ENCODE assay signal across 2 cellular contexts in genomic region chr16:65249768-65250167, GRCh38.
A peak's percentile ranks its signal among the peaks of the same experiment; 100 is the strongest.
TF ChIP-seq lines count a peak whose summit lies in the region.

No MANE protein-coding gene starts in this region.

TF ChIP-seq in liver, 16 proteins besides CTCF, POLR2A, EP300 and RAD21 (continued from another document):
- TF ChIP-seq FOXA2 (IDR thresholded peaks at IDR 0.05): no peak
- peak; percentile 29 for TF ChIP-seq SP1 (IDR thresholded peaks at IDR 0.05)
- TF ChIP-seq TAF1 (conservative IDR thresholded peaks at IDR 0.05): no peak
- TF ChIP-seq ZBTB33 (IDR thresholded peaks at IDR 0.05): no peak
- no peak for TF ChIP-seq FOXA1 (IDR thresholded peaks at IDR 0.05)
- TF ChIP-seq JUND (IDR thresholded peaks at IDR 0.05): no peak
- no peak for TF ChIP-seq MAX (IDR thresholded peaks at IDR 0.05)
- peak; percentile 46 for TF ChIP-seq NR2F2 (IDR thresholded peaks at IDR 0.05)
- TF ChIP-seq REST (IDR thresholded peaks at IDR 0.05): no peak
- TF ChIP-seq RXRA (IDR thresholded peaks at IDR 0.05): no peak
- no peak for TF ChIP-seq YY1 (IDR thresholded peaks at IDR 0.05)
TF ChIP-seq in liver: peak in this region for 2.

TF ChIP-seq in HepG2, 621 proteins besides CTCF, POLR2A, EP300 and RAD21 (continued from another document):
- no peak for TF ChIP-seq ZNF768 (CRISPR knock-in tag; IDR thresholded peaks at IDR 0.05)
- no peak for TF ChIP-seq ZNF710 (CRISPR knock-in tag; IDR thresholded peaks at IDR 0.05; ENCODE audit: borderline replicate concordance)
- TF ChIP-seq IRF2 (CRISPR knock-in tag; IDR thresholded peaks at IDR 0.05): no peak
- TF ChIP-seq ZBTB46 (CRISPR knock-in tag; IDR thresholded peaks at IDR 0.05; ENCODE audit: borderline replicate concordance): no peak
- TF ChIP-seq ZUFSP (CRISPR knock-in tag; IDR thresholded peaks at IDR 0.05; ENCODE audit: borderline replicate concordance): no peak
- no peak for TF ChIP-seq NFRKB (IDR thresholded peaks at IDR 0.05)
- no peak for TF ChIP-seq SALL2 (CRISPR knock-in tag; IDR thresholded peaks at IDR 0.05)
- TF ChIP-seq SMARCC2 (IDR thresholded peaks at IDR 0.05): no peak
- TF ChIP-seq SKI (IDR thresholded peaks at IDR 0.05; ENCODE audit: partially characterized antibody): no peak
- no peak for TF ChIP-seq ELK4 (CRISPR knock-in tag; IDR thresholded peaks at IDR 0.05; ENCODE audit: borderline replicate concordance)
